In genomic region chr19:32206065-32206464, GRCh38 we compare ENCODE assay signal across 26 cellular contexts.
"Had no signal": no experiment of that assay in that cellular context is flagged by ENCODE, and none has a peak within 500 bp of the region (broad histone marks: within the 10 kb centered on the region; RNA-seq: fewer than 3 reads in every experiment).

No MANE protein-coding gene starts in this region.

- H3K4me3 Mint-ChIP-seq: activated naive CD8-positive, alpha-beta T cell; activated T-cell treated with anti-CD3 and anti-CD28 coated beads, Interleukin-2, amount 50 U/mL, for 24 hours; stimulated activated effector memory CD8-positive, alpha-beta T cell treated with anti-CD3 and anti-CD28 coated beads, Interleukin-12 subunit alpha, Interleukin-12 subunit beta, amount 100 ng/mL, for 72 hours; stimulated activated naive CD8-positive, alpha-beta T cell treated with anti-CD3 and anti-CD28 coated beads, Interleukin-15, amount 100 ng/mL, for 72 hours; T-helper 2 cell treated with Interferon-gamma antibody and Interleukin-4, amounts not matched to agents 5 μg/mL and 100 μg/mL, for 36 hours; WTC11 had no signal

- H3K4me2 ChIP-seq: hepatocyte had no signal

- H3K9me3 Mint-ChIP-seq: T-helper 2 cell treated with Interferon-gamma antibody and Interleukin-4, amounts not matched to agents 5 μg/mL and 100 μg/mL, for 36 hours had no signal

- H3K27me3 ChIP-seq: adrenal gland, ascending aorta, hepatocyte, right lobe of liver, tibial artery had no signal

- H3K9me3 ChIP-seq: right lobe of liver had no signal

- ATAC-seq: esophagus mucosa; left ventricle myocardium superior; right lobe of liver; stimulated activated effector memory CD8-positive, alpha-beta T cell treated with anti-CD3 and anti-CD28 coated beads, Interleukin-12 subunit alpha, Interleukin-12 subunit beta, amount 100 ng/mL, for 72 hours; stimulated activated naive CD8-positive, alpha-beta T cell treated with anti-CD3 and anti-CD28 coated beads, Interleukin-15, amount 100 ng/mL, for 72 hours; WTC11 had no signal

- H3K27ac ChIP-seq: adrenal gland, ascending aorta, hepatocyte, right lobe of liver, tibial artery had no signal

- H2AFZ ChIP-seq: hepatocyte had no signal

- H3K27ac Mint-ChIP-seq: activated naive CD8-positive, alpha-beta T cell; activated T-cell treated with anti-CD3 and anti-CD28 coated beads, Interleukin-2, amount 50 U/mL, for 24 hours; activated T-helper 2 cell treated with anti-CD3 and anti-CD28 coated beads, Interferon-gamma antibody, Interleukin-2, Interleukin-4, amounts not matched to agents 10 μg/mL and 5 μg/mL and 100 μg/mL, durations not matched to agents 14 hours and 24 hours and 36 hours; stimulated activated effector memory CD8-positive, alpha-beta T cell treated with anti-CD3 and anti-CD28 coated beads, Interleukin-12 subunit alpha, Interleukin-12 subunit beta, amount 100 ng/mL, for 72 hours; stimulated activated naive CD8-positive, alpha-beta T cell treated with anti-CD3 and anti-CD28 coated beads, Interleukin-15, amount 100 ng/mL, for 72 hours; T-helper 2 cell treated with Interferon-gamma antibody and Interleukin-4, amounts not matched to agents 5 μg/mL and 100 μg/mL, for 36 hours; WTC11 had no signal

- H3K4me1 ChIP-seq: adrenal gland, ascending aorta, right lobe of liver, tibial artery had no signal

- DNase-seq: activated CD8-positive, alpha-beta memory T cell treated with anti-CD3 and anti-CD28 coated beads for 24 hours; activated CD8-positive, alpha-beta memory T cell treated with anti-CD3 and anti-CD28 coated beads, Interleukin-2, amount 50 U/mL, for 4 hours; activated naive CD4-positive, alpha-beta T cell; activated T-cell treated with anti-CD3 and anti-CD28 coated beads, Interleukin-2, amount 50 U/mL, for 24 hours; adrenal gland; central memory CD4-positive, alpha-beta T cell; dermis blood vessel endothelial cell; effector CD8-positive, alpha-beta T cell; glutamatergic neuron; left ventricle myocardium superior; mammary epithelial cell; midbrain; nucleus accumbens; right lobe of liver; small intestine; stimulated activated CD4-positive, alpha-beta T cell treated with anti-CD3 and anti-CD28 coated beads, Interleukin-2, amount 100 ng/mL, for 24 hours; stimulated activated naive CD8-positive, alpha-beta T cell treated with anti-CD3 and anti-CD28 coated beads, Interleukin-15, amount 100 ng/mL, for 72 hours had no signal

- H3K4me1 Mint-ChIP-seq: WTC11 had no signal

- H3K36me3 ChIP-seq: adrenal gland, ascending aorta, right lobe of liver, tibial artery had no signal

- H3K79me2 ChIP-seq: hepatocyte had no signal

- H3K36me3 Mint-ChIP-seq: stimulated activated effector memory CD8-positive, alpha-beta T cell treated with anti-CD3 and anti-CD28 coated beads, Interleukin-12 subunit alpha, Interleukin-12 subunit beta, amount 100 ng/mL, for 72 hours had no signal

- H3K4me3 ChIP-seq: adrenal gland, ascending aorta, hepatocyte, right lobe of liver, tibial artery had no signal
